Comparison of ENCODE assay signal across 8 cellular contexts in genomic region chr2:68441179-68441993, GRCh38. TPM values are rescaled to one million over a fixed set of nuclear protein-coding genes. Genes with fewer than 3 reads are reported as not detected.
DNase-seq lines count a peak whose midpoint lies in the region; ATAC-seq, FAIRE-seq and TF ChIP-seq lines count a peak whose summit lies in the region.

No MANE protein-coding gene starts in this region.

- no peaks in the 10 kb centered on the region for H3K9me3 ChIP-seq in A549

- in situ Hi-C loops in astrocyte of the cerebellum (cut with HindIII; ENCODE audit: low sequenced_read_pairs) = no loop called here

- no peak for TF ChIP-seq EP300 in A549 (IDR thresholded peaks at IDR 0.05)

- WGBS in A549 (ENCODE audit: missing lambda C conversion rate) = 40% methylated on average over 6 of the region's 6 CpGs

- no peak overlapping the region for H3K27ac ChIP-seq in A549

- TF ChIP-seq CTCF in A549 (IDR thresholded peaks at IDR 0.05) (peak; percentile 98), astrocyte of the cerebellum (IDR thresholded peaks at IDR 0.05; ENCODE audit: low read depth, low read length, missing control alignments) (peak; percentile 88)

- no peak overlapping the region for H3K4me2 ChIP-seq in A549

- no peak for TF ChIP-seq POLR2A in A549 (IDR thresholded peaks at IDR 0.05; ENCODE audit: low read length)

- peak; percentile 84 to 92 for TF ChIP-seq RAD21 in A549 (conservative IDR thresholded peaks at IDR 0.05 in 1 of 2, IDR thresholded peaks at IDR 0.05 in 1 of 2)

- POLR2A ChIA-PET in A549 (lab: Yijun Ruan, JAX) = no interaction called here

- CTCF ChIA-PET in A549 (lab: Yijun Ruan, JAX) = interaction anchor here (0.6 to 6.7 kb wide), 52 partner anchors 12 to 496 kb away, joined by 3 to 83 read pairs (median 4); partner anchors contain the start of genes APLF, FBXO48, PLEK and PNO1

- no peaks in the 10 kb centered on the region for H3K4me1 ChIP-seq in A549

- no peak overlapping the region for H3K4me3 ChIP-seq in A549
- no peak overlapping the region for H3K4me3 ChIP-seq in astrocyte of the cerebellum (ENCODE audit: low read depth, low read length)

- DNase-seq in A549 (ENCODE audit: low read depth in 1 of 2, low spot score in 1 of 2) = peak; percentile 48 to 88
- DNase-seq in NCI-H2081 treated with DMSO at 0.1 percent for 48 hours (lab: John Stamatoyannopoulos, UW) = peak; percentile 20
- DNase-seq in T-helper 9 cell = peak; percentile 82
- DNase-seq in astrocyte of the cerebellum (ENCODE audit: low read depth) = peak; percentile 70
- peak in 46 of 51 donors; percentile 8 to 86 (median 62) for DNase-seq in hypothalamus (lab: John Stamatoyannopoulos, UW)
- DNase-seq in stimulated activated CD4-positive, alpha-beta T cell treated with anti-CD3 and anti-CD28 coated beads, Interleukin-12 subunit alpha, Interleukin-12 subunit beta, amount 100 ng/mL, for 24 hours (ENCODE audit: low read depth in 2 of 2) = peak; percentile 64 to 75

- peak; percentile 91 for FAIRE-seq in A549 (lab: Jason Lieb, UNC)

- ATAC-seq in A549 (peak; percentile 94 to 98), GM18519 (IDR thresholded peaks at IDR 0.05; ENCODE audit: low FRiP score, unreplicated experiment) (peak; percentile 97), HG03060 (IDR thresholded peaks at IDR 0.05; ENCODE audit: low read depth, unreplicated experiment) (peak; percentile 99)

TF ChIP-seq in A549, 52 proteins besides CTCF, POLR2A, EP300 and RAD21:
- peak in 1 of 2 experiments; percentile 87; a peak in 2 of 4 replicates for TF ChIP-seq CEBPB (IDR thresholded peaks at IDR 0.05)
- peak; percentile 83 for TF ChIP-seq SMC3 (IDR thresholded peaks at IDR 0.05)
- no peak for TF ChIP-seq HOXA7 (CRISPR knock-in tag; IDR thresholded peaks at IDR 0.05)

RNA-seq across cellular contexts. Expression of gene FBXO48, which starts 25.7 kb away (rescaled TPM):
- polyA plus RNA-seq in A549 (2011; rRNA removed) = 1.4 and 2.1 TPM in 2 replicates
- 0.26 and 0.35 TPM in 2 replicates for polyA plus RNA-seq in A549 (2012; cell fraction: cytosol; rRNA removed)
- polyA plus RNA-seq in A549 (2012; cell fraction: nucleus; rRNA removed) = 0.19 and 0.40 TPM in 2 replicates
- 0.72 to 0.81 TPM (median 0.74 TPM) in 3 replicates for polyA plus RNA-seq in A549 (2017; fragmentation: RNase III; extraction: RNeasy Plus Mini Kit Qiagen cat#74134 plus additional on column Dnase treatment)
- polyA minus RNA-seq in A549 (2011; rRNA and poly(A)+ RNA removed) = 0.63 and 0.70 TPM in 2 replicates

RNA-seq across cellular contexts. Expression of gene APLF, which starts 26.0 kb away (rescaled TPM):
- 2.1 and 2.8 TPM in 2 replicates for polyA plus RNA-seq in A549 (2011; rRNA removed)
- 0.41 and 0.45 TPM in 2 replicates for polyA plus RNA-seq in A549 (2012; cell fraction: cytosol; rRNA removed)
- 0.25 and 0.39 TPM in 2 replicates for polyA plus RNA-seq in A549 (2012; cell fraction: nucleus; rRNA removed)
- 1.5 to 1.8 TPM (median 1.5 TPM) in 3 replicates for polyA plus RNA-seq in A549 (2017; fragmentation: RNase III; extraction: RNeasy Plus Mini Kit Qiagen cat#74134 plus additional on column Dnase treatment)
- 3.3 and 4.1 TPM in 2 replicates for polyA minus RNA-seq in A549 (2011; rRNA and poly(A)+ RNA removed)

Comparison
In these comparisons a context has a peak if more than half of its experiments do, and no peak if none do; other contexts are left out.
1. DNase-seq: peak in every context shown above with its lines; median percentile 82 in T-helper 9 cell; 70 in astrocyte of the cerebellum; 70 in stimulated activated CD4-positive, alpha-beta T cell treated with anti-CD3 and anti-CD28 coated beads, Interleukin-12 subunit alpha, Interleukin-12 subunit beta, amount 100 ng/mL, for 24 hours; 68 in A549; 62 in hypothalamus; 20 in NCI-H2081 treated with DMSO at 0.1 percent for 48 hours.